12 cellular contexts compared by ENCODE assay signal in the genomic region with DNA sequence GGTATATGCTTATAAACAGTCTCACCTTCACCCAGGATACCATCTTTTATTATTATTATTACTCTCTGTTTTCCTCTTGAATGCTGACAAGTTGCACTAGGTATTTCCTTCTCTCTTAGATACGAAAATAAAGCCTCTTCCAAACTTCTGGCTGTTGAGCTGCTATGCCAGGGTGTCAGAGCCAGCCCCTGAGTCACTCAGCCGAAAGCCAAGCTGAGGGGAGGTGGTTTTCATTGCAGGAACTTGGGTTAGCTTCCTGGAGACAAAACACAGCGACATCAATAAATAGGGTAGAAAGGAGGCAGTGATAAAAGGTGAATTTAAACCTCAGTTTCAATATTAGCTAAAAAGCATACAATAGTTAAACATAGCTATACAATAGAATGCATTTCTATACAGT.
A peak's percentile ranks its signal among the peaks of the same experiment; 100 is the strongest.
DNase-seq lines count a peak whose midpoint lies in the region; TF ChIP-seq lines count a peak whose summit lies in the region.
"Had no signal": no experiment of that assay in that cellular context is flagged by ENCODE, and none has a peak within 500 bp of the region (broad histone marks: within the 10 kb centered on the region; RNA-seq: fewer than 3 reads in every experiment).

No MANE protein-coding gene starts in this region.

- intact Hi-C loops in ovary (cut with DNase I): no loop called here
- intact Hi-C loops in head of caudate nucleus (cut with DNase I): no loop called here

- H3K27me3 ChIP-seq in ovary: no peaks in the 10 kb centered on the region
- H3K27me3 ChIP-seq: neutrophil had no signal

- no peak for TF ChIP-seq EP300 in ovary (IDR thresholded peaks at IDR 0.05)

- TF ChIP-seq POLR2A in ovary (IDR thresholded peaks at IDR 0.05): no peak

- H3K4me1 Mint-ChIP-seq in activated naive CD8-positive, alpha-beta T cell (ENCODE audit: low read depth): peaks cover 41% of the 10 kb centered on the region

- peak in 5 of 6 experiments; percentile 2 to 51 (median 21) for DNase-seq in stimulated activated naive CD4-positive, alpha-beta T cell (lab: John Stamatoyannopoulos, UW)
- DNase-seq in stimulated activated naive CD4-positive, alpha-beta T cell treated with Interleukin-2 at 50 U/mL for 16 hours (lab: John Stamatoyannopoulos, UW): no peak
- peak; percentile 65 to 69 for DNase-seq in lung microvascular endothelial cell (ENCODE audit: low read depth in 2 of 2)
- DNase-seq in SHP77 treated with DMSO at 0.1 percent for 48 hours (lab: John Stamatoyannopoulos, UW): no peak
- no peak for DNase-seq in ovary
- DNase-seq in Ammon's horn (ENCODE audit: low spot score): no peak
- DNase-seq in head of caudate nucleus: no peak
- DNase-seq: AML-193, NCI-H526 treated with DMSO at 0.1 percent for 48 hours, substantia nigra had no signal

- H3K36me3 Mint-ChIP-seq in activated naive CD8-positive, alpha-beta T cell: no peaks in the 10 kb centered on the region

- H3K27me3 Mint-ChIP-seq in activated naive CD8-positive, alpha-beta T cell: peaks cover 2% of the 10 kb centered on the region

- no peak overlapping the region for H3K4me3 ChIP-seq in ovary

- H3K9me3 Mint-ChIP-seq in activated naive CD8-positive, alpha-beta T cell (ENCODE audit: low read depth): no peaks in the 10 kb centered on the region

- TF ChIP-seq CTCF in ovary (IDR thresholded peaks at IDR 0.05): no peak

- H3K9me3 ChIP-seq in ovary: no peaks in the 10 kb centered on the region
- H3K9me3 ChIP-seq: neutrophil had no signal

- H3K27ac ChIP-seq in ovary: no peak overlapping the region
- H3K27ac ChIP-seq: neutrophil had no signal

- H3K4me3 Mint-ChIP-seq in activated naive CD8-positive, alpha-beta T cell: peak overlapping the region; percentile 56

- H3K36me3 ChIP-seq in ovary: no peaks in the 10 kb centered on the region
- H3K36me3 ChIP-seq: neutrophil had no signal

- WGBS in ovary, 3 donors: 47 to 59% (median 48%) methylated on average over 3 of the region's 3 CpGs

- no peaks in the 10 kb centered on the region for H3K4me1 ChIP-seq in ovary (ENCODE audit: insufficient read depth)

- peak overlapping the region; percentile 9 for H3K27ac Mint-ChIP-seq in activated naive CD8-positive, alpha-beta T cell

Comparison
In these comparisons a context has a peak if more than half of its experiments do, and no peak if none do; other contexts are left out.
1. DNase-seq: peak in stimulated activated naive CD4-positive, alpha-beta T cell (5 of 6) and lung microvascular endothelial cell (2 of 2); none in stimulated activated naive CD4-positive, alpha-beta T cell treated with Interleukin-2 at 50 U/mL for 16 hours (single experiment), SHP77 treated with DMSO at 0.1 percent for 48 hours (single experiment), ovary (0 of 5), Ammon's horn (single experiment) and head of caudate nucleus (0 of 42).